ENCODE assay signal across 25 cellular contexts in the genomic region with DNA sequence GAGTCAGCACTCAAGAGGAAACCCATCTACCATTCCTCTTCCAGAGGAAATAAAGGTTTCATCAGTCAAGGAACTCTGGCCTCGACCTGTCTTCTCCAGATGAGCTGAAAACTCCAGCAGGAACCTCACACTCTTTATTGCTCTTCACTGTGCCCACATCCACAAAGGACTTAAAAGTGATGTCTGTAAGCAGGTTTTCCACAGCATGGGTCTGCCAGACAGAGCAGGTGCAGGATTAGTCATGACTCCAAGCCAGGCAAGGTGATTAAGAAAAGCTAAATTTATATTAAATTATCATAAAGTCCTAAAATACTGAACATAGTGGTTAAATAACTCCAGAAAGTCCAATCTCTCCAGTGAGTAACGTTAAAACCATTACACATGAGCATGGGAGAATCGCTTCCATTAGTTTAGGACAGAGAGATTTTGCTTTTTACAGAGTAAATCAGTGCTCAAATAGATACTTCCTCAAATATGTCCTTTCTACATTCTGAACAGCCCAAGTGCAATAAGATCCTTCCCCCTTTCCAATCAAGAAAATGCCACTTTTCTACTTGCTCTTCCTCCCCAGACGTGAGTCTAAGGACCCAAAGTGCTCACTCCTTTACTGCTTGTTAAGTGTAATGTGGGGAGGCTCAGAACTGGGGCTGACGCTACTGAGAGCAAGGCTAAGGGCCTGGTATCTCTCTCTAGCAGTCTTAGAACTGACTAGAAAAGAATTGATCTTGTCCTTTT. TPM values are rescaled to one million over a fixed set of nuclear protein-coding genes. Genes with fewer than 3 reads are reported as not detected.
A peak's percentile ranks its signal among the peaks of the same experiment; 100 is the strongest.
DNase-seq lines count a peak whose midpoint lies in the region; ATAC-seq lines count a peak whose summit lies in the region.
"Had no signal": no experiment of that assay in that cellular context is flagged by ENCODE, and none has a peak within 500 bp of the region (broad histone marks: within the 10 kb centered on the region; RNA-seq: fewer than 3 reads in every experiment).

No MANE protein-coding gene starts in this region.

- no peaks in the 10 kb centered on the region for H3K9me3 Mint-ChIP-seq in stimulated activated effector memory CD8-positive, alpha-beta T cell treated with anti-CD3 and anti-CD28 coated beads, Interleukin-12 subunit alpha, Interleukin-12 subunit beta, amount 100 ng/mL, for 72 hours
- no peaks in the 10 kb centered on the region for H3K9me3 Mint-ChIP-seq in activated CD8-positive, alpha-beta memory T cell treated with anti-CD3 and anti-CD28 coated beads, Interleukin-2, amount 10 ng/mL, durations not matched to agents 7 days and 5 days (ENCODE audit: low read depth)
- H3K9me3 Mint-ChIP-seq: activated naive CD4-positive, alpha-beta T cell treated with anti-CD3 and anti-CD28 coated beads for 36 hours; activated T-cell treated with anti-CD3 and anti-CD28 coated beads, Interleukin-2, amount 50 U/mL, for 4 hours; GM23338; HFFc6; immature natural killer cell had no signal

- CTCF ChIA-PET in activated CD8-positive, alpha-beta memory T cell treated with anti-CD3 and anti-CD28 coated beads, Interleukin-2, amount 10 ng/mL, durations not matched to agents 7 days and 5 days (lab: Charles Lee), result interaction anchor here (1.0 kb wide), 1 partner anchor 20 kb away, joined by 3 read pairs; no protein-coding TSS in a partner anchor

- H3K27ac Mint-ChIP-seq in stimulated activated effector memory CD8-positive, alpha-beta T cell treated with anti-CD3 and anti-CD28 coated beads, Interleukin-12 subunit alpha, Interleukin-12 subunit beta, amount 100 ng/mL, for 72 hours, result peak overlapping the region; percentile 0
- H3K27ac Mint-ChIP-seq in activated CD8-positive, alpha-beta memory T cell treated with anti-CD3 and anti-CD28 coated beads, Interleukin-2, amount 10 ng/mL, durations not matched to agents 7 days and 5 days, result no peak overlapping the region
- H3K27ac Mint-ChIP-seq: activated naive CD4-positive, alpha-beta T cell treated with anti-CD3 and anti-CD28 coated beads for 36 hours; B cell; GM23338; HFFc6; immature natural killer cell; T-helper 17 cell had no signal

- ATAC-seq in left lobe of liver, result peak; percentile 18
- ATAC-seq in stimulated activated effector memory CD8-positive, alpha-beta T cell treated with anti-CD3 and anti-CD28 coated beads, Interleukin-12 subunit alpha, Interleukin-12 subunit beta, amount 100 ng/mL, for 72 hours, result no peak
- no peak for ATAC-seq in activated CD8-positive, alpha-beta memory T cell treated with anti-CD3 and anti-CD28 coated beads, Interleukin-2, amount 10 ng/mL, durations not matched to agents 7 days and 5 days
- no peak for ATAC-seq in GM21447 (IDR thresholded peaks at IDR 0.05; ENCODE audit: unreplicated experiment)
- ATAC-seq in HG03025 (IDR thresholded peaks at IDR 0.05; ENCODE audit: low FRiP score, unreplicated experiment), result no peak
- ATAC-seq: activated T-cell treated with anti-CD3 and anti-CD28 coated beads, Interleukin-2, amount 50 U/mL, for 4 hours; GM23338; K562; T-helper 17 cell had no signal

- no peak overlapping the region for H3K4me3 Mint-ChIP-seq in stimulated activated effector memory CD8-positive, alpha-beta T cell treated with anti-CD3 and anti-CD28 coated beads, Interleukin-12 subunit alpha, Interleukin-12 subunit beta, amount 100 ng/mL, for 72 hours
- H3K4me3 Mint-ChIP-seq in activated CD8-positive, alpha-beta memory T cell treated with anti-CD3 and anti-CD28 coated beads, Interleukin-2, amount 10 ng/mL, durations not matched to agents 7 days and 5 days, result no peak overlapping the region
- H3K4me3 Mint-ChIP-seq: activated naive CD4-positive, alpha-beta T cell treated with anti-CD3 and anti-CD28 coated beads for 36 hours; activated T-cell treated with anti-CD3 and anti-CD28 coated beads, Interleukin-2, amount 50 U/mL, for 4 hours; B cell; GM23338; HFFc6; immature natural killer cell; T-helper 17 cell had no signal

- peak; percentile 51 for DNase-seq in SKM-1 treated with dmso at 0.1 percent for 144 hours (lab: John Stamatoyannopoulos, UW; ENCODE audit: unreplicated experiment)
- DNase-seq in SKM-1 (lab: John Stamatoyannopoulos, UW; ENCODE audit: unreplicated experiment), result no peak
- peak; percentile 72 for DNase-seq in NOMO-1 treated with DMSO at 0.1 percent for 48 hours (lab: John Stamatoyannopoulos, UW; ENCODE audit: unreplicated experiment)
- DNase-seq in left lobe of liver (ENCODE audit: low spot score), result no peak
- DNase-seq in stimulated activated effector memory CD8-positive, alpha-beta T cell treated with anti-CD3 and anti-CD28 coated beads, Interleukin-12 subunit alpha, Interleukin-12 subunit beta, amount 100 ng/mL, for 72 hours (ENCODE audit: low spot score in 2 of 2), result no peak
- DNase-seq in activated CD8-positive, alpha-beta memory T cell treated with anti-CD3 and anti-CD28 coated beads, Interleukin-2, amount 10 ng/mL, durations not matched to agents 7 days and 5 days, result no peak
- DNase-seq: activated CD4-positive, alpha-beta T cell treated with anti-CD3 and anti-CD28 coated beads for 48 hours; activated naive CD4-positive, alpha-beta T cell treated with anti-CD3 and anti-CD28 coated beads for 36 hours; activated T-cell treated with anti-CD3 and anti-CD28 coated beads, Interleukin-2, amount 50 U/mL, for 4 hours; amniotic stem cell; effector memory CD4-positive, alpha-beta T cell; foreskin melanocyte; GDM1; HFFc6; immature natural killer cell; NCI-H187 treated with DMSO at 0.1 percent for 48 hours; PC-9; stimulated activated CD8-positive, alpha-beta memory T cell treated with anti-CD3 and anti-CD28 coated beads, Interleukin-4, amount 100 ng/mL, for 48 hours; T-helper 17 cell; transverse colon had no signal

- no peaks in the 10 kb centered on the region for H3K27me3 Mint-ChIP-seq in activated CD8-positive, alpha-beta memory T cell treated with anti-CD3 and anti-CD28 coated beads, Interleukin-2, amount 10 ng/mL, durations not matched to agents 7 days and 5 days
- H3K27me3 Mint-ChIP-seq: B cell had no signal

- no peaks in the 10 kb centered on the region for H3K36me3 Mint-ChIP-seq in stimulated activated effector memory CD8-positive, alpha-beta T cell treated with anti-CD3 and anti-CD28 coated beads, Interleukin-12 subunit alpha, Interleukin-12 subunit beta, amount 100 ng/mL, for 72 hours
- H3K36me3 Mint-ChIP-seq in activated CD8-positive, alpha-beta memory T cell treated with anti-CD3 and anti-CD28 coated beads, Interleukin-2, amount 10 ng/mL, durations not matched to agents 7 days and 5 days, result no peaks in the 10 kb centered on the region
- H3K36me3 Mint-ChIP-seq: immature natural killer cell had no signal

- H3K4me1 Mint-ChIP-seq in stimulated activated effector memory CD8-positive, alpha-beta T cell treated with anti-CD3 and anti-CD28 coated beads, Interleukin-12 subunit alpha, Interleukin-12 subunit beta, amount 100 ng/mL, for 72 hours, result no peaks in the 10 kb centered on the region
- no peaks in the 10 kb centered on the region for H3K4me1 Mint-ChIP-seq in activated CD8-positive, alpha-beta memory T cell treated with anti-CD3 and anti-CD28 coated beads, Interleukin-2, amount 10 ng/mL, durations not matched to agents 7 days and 5 days
- H3K4me1 Mint-ChIP-seq: B cell, GM23338, immature natural killer cell, T-helper 17 cell had no signal

RNA-seq across cellular contexts. Expression of a gene that starts 10.7 kb away (rescaled TPM):
- 19.5 TPM for total RNA-seq in left lobe of liver
- 100 to 1,000 TPM; 167 to 180 TPM for total RNA-seq in activated CD8-positive, alpha-beta memory T cell treated with anti-CD3 and anti-CD28 coated beads, Interleukin-2, amount 10 ng/mL, durations not matched to agents 7 days and 5 days

Comparison
In these comparisons a context has a peak if more than half of its experiments do, and no peak if none do; other contexts are left out.
1. DNase-seq: peak in SKM-1 treated with dmso at 0.1 percent for 144 hours (single experiment) and NOMO-1 treated with DMSO at 0.1 percent for 48 hours (single experiment); none in SKM-1 (single experiment), left lobe of liver (single experiment), stimulated activated effector memory CD8-positive, alpha-beta T cell treated with anti-CD3 and anti-CD28 coated beads, Interleukin-12 subunit alpha, Interleukin-12 subunit beta, amount 100 ng/mL, for 72 hours (0 of 2) and activated CD8-positive, alpha-beta memory T cell treated with anti-CD3 and anti-CD28 coated beads, Interleukin-2, amount 10 ng/mL, durations not matched to agents 7 days and 5 days (single experiment).